1 cellular context compared by ENCODE assay signal in the genomic region with DNA sequence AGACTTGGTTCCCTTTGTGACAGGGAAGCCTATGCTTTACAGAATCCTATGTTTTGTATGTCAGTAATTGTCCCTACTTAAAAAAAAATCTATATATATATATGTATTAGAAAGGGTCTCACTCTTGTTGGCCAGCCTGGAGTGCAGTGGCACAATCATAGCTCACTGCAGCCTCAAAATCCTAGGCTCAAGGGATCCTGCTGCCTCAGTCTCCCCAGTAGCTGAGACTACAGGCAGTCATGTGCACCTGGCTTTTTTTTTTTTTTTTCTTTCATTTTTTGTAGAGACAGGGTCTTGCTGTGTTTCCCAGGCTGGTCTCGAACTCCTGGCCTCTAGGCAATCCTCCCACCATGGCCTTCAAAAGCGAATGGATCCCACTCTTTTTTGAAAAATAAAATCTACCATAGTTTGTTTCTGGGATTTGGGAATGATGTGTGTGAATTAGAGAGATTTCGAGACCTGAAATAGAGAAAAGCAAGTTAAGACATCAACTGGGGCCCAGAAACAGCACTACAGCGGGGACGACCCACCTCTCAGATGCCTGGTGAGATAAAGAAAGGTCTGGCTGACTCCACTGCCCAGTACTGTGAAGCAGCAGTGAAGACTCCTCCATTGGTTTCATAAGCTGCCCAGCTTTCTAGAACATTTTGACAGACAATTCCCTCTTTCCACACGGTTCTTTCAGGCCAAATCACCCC.
TF ChIP-seq lines count a peak whose summit lies in the region.

No MANE protein-coding gene starts in this region.

TF ChIP-seq in HepG2, 621 proteins besides CTCF, POLR2A, EP300 and RAD21 (continues in another document):
- TF ChIP-seq, protein P1, sequence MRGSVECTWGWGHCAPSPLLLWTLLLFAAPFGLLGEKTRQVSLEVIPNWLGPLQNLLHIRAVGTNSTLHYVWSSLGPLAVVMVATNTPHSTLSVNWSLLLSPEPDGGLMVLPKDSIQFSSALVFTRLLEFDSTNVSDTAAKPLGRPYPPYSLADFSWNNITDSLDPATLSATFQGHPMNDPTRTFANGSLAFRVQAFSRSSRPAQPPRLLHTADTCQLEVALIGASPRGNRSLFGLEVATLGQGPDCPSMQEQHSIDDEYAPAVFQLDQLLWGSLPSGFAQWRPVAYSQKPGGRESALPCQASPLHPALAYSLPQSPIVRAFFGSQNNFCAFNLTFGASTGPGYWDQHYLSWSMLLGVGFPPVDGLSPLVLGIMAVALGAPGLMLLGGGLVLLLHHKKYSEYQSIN (CRISPR knock-in tag; IDR thresholded peaks at IDR 0.05; ENCODE audit: borderline replicate concordance) = no peak
- TF ChIP-seq, protein P2, sequence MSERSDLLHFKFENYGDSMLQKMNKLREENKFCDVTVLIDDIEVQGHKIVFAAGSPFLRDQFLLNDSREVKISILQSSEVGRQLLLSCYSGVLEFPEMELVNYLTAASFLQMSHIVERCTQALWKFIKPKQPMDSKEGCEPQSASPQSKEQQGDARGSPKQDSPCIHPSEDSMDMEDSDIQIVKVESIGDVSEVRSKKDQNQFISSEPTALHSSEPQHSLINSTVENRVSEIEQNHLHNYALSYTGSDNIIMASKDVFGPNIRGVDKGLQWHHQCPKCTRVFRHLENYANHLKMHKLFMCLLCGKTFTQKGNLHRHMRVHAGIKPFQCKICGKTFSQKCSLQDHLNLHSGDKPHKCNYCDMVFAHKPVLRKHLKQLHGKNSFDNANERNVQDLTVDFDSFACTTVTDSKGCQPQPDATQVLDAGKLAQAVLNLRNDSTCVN (CRISPR knock-in tag; IDR thresholded peaks at IDR 0.05; ENCODE audit: borderline replicate concordance) = no peak
- TF ChIP-seq, protein P3, sequence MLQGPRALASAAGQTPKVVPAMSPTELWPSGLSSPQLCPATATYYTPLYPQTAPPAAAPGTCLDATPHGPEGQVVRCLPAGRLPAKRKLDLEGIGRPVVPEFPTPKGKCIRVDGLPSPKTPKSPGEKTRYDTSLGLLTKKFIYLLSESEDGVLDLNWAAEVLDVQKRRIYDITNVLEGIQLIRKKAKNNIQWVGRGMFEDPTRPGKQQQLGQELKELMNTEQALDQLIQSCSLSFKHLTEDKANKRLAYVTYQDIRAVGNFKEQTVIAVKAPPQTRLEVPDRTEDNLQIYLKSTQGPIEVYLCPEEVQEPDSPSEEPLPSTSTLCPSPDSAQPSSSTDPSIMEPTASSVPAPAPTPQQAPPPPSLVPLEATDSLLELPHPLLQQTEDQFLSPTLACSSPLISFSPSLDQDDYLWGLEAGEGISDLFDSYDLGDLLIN (CRISPR knock-in tag; IDR thresholded peaks at IDR 0.05; ENCODE audit: borderline replicate concordance) = no peak
- TF ChIP-seq ZBTB1 (CRISPR knock-in tag; IDR thresholded peaks at IDR 0.05; ENCODE audit: borderline replicate concordance) = no peak
- TF ChIP-seq, protein P4, sequence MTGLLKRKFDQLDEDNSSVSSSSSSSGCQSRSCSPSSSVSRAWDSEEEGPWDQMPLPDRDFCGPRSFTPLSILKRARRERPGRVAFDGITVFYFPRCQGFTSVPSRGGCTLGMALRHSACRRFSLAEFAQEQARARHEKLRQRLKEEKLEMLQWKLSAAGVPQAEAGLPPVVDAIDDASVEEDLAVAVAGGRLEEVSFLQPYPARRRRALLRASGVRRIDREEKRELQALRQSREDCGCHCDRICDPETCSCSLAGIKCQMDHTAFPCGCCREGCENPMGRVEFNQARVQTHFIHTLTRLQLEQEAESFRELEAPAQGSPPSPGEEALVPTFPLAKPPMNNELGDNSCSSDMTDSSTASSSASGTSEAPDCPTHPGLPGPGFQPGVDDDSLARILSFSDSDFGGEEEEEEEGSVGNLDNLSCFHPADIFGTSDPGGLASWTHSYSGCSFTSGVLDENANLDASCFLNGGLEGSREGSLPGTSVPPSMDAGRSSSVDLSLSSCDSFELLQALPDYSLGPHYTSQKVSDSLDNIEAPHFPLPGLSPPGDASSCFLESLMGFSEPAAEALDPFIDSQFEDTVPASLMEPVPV (CRISPR knock-in tag; IDR thresholded peaks at IDR 0.05) = 0 out of 2 replicates have a peak, but pooled peaks have one; percentile 6
- no peak for TF ChIP-seq CENPT (CRISPR knock-in tag; IDR thresholded peaks at IDR 0.05; ENCODE audit: low read depth)
- TF ChIP-seq, protein P5, sequence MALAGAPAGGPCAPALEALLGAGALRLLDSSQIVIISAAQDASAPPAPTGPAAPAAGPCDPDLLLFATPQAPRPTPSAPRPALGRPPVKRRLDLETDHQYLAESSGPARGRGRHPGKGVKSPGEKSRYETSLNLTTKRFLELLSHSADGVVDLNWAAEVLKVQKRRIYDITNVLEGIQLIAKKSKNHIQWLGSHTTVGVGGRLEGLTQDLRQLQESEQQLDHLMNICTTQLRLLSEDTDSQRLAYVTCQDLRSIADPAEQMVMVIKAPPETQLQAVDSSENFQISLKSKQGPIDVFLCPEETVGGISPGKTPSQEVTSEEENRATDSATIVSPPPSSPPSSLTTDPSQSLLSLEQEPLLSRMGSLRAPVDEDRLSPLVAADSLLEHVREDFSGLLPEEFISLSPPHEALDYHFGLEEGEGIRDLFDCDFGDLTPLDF (CRISPR knock-in tag; IDR thresholded peaks at IDR 0.05) = no peak
- no peak for TF ChIP-seq ZNF234 (CRISPR knock-in tag; conservative IDR thresholded peaks at IDR 0.05)
- TF ChIP-seq RXRB (CRISPR knock-in tag; IDR thresholded peaks at IDR 0.05; ENCODE audit: borderline replicate concordance) = no peak
- TF ChIP-seq, protein P6, sequence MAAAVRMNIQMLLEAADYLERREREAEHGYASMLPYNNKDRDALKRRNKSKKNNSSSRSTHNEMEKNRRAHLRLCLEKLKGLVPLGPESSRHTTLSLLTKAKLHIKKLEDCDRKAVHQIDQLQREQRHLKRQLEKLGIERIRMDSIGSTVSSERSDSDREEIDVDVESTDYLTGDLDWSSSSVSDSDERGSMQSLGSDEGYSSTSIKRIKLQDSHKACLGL (CRISPR knock-in tag; IDR thresholded peaks at IDR 0.05) = no peak
- TF ChIP-seq PPARG (CRISPR knock-in tag; conservative IDR thresholded peaks at IDR 0.05) = no peak
- TF ChIP-seq ZSCAN20 (CRISPR knock-in tag; IDR thresholded peaks at IDR 0.05; ENCODE audit: borderline replicate concordance) = no peak
- 0 out of 2 replicates have a peak, but pooled peaks have one; percentile 7 for TF ChIP-seq SMAD3 (CRISPR knock-in tag; IDR thresholded peaks at IDR 0.05)
- TF ChIP-seq CBFB (CRISPR knock-in tag; IDR thresholded peaks at IDR 0.05) = no peak
- peak; percentile 37; the same call in 1 of the 2 replicates for TF ChIP-seq NAIF1 (CRISPR knock-in tag; IDR thresholded peaks at IDR 0.05; ENCODE audit: borderline replicate concordance)
- no peak for TF ChIP-seq ZNF232 (CRISPR knock-in tag; IDR thresholded peaks at IDR 0.05; ENCODE audit: borderline replicate concordance)
- 0 out of 2 replicates have a peak, but pooled peaks have one; percentile 11 for TF ChIP-seq KMT2A (CRISPR knock-in tag; IDR thresholded peaks at IDR 0.05)
- TF ChIP-seq, protein P7, sequence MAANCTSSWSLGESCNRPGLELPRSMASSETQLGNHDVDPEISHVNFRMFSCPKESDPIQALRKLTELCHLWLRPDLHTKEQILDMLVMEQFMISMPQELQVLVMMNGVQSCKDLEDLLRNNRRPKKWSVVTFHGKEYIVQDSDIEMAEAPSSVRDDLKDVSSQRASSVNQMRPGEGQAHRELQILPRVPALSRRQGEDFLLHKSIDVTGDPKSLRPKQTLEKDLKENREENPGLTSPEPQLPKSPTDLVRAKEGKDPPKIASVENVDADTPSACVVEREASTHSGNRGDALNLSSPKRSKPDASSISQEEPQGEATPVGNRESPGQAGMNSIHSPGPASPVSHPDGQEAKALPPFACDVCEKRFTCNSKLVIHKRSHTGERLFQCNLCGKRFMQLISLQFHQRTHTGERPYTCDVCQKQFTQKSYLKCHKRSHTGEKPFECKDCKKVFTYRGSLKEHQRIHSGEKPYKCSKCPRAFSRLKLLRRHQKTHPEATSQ (CRISPR knock-in tag; IDR thresholded peaks at IDR 0.05; ENCODE audit: borderline replicate concordance) = no peak
- no peak for TF ChIP-seq NFYC (CRISPR knock-in tag; IDR thresholded peaks at IDR 0.05)
- no peak for TF ChIP-seq ZNF354B (CRISPR knock-in tag; IDR thresholded peaks at IDR 0.05)
- TF ChIP-seq, protein P8, sequence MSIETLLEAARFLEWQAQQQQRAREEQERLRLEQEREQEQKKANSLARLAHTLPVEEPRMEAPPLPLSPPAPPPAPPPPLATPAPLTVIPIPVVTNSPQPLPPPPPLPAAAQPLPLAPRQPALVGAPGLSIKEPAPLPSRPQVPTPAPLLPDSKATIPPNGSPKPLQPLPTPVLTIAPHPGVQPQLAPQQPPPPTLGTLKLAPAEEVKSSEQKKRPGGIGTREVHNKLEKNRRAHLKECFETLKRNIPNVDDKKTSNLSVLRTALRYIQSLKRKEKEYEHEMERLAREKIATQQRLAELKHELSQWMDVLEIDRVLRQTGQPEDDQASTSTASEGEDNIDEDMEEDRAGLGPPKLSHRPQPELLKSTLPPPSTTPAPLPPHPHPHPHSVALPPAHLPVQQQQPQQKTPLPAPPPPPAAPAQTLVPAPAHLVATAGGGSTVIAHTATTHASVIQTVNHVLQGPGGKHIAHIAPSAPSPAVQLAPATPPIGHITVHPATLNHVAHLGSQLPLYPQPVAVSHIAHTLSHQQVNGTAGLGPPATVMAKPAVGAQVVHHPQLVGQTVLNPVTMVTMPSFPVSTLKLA (IDR thresholded peaks at IDR 0.05) = no peak
- TF ChIP-seq FOXM1 (CRISPR knock-in tag; IDR thresholded peaks at IDR 0.05) = no peak
- TF ChIP-seq, protein P9, sequence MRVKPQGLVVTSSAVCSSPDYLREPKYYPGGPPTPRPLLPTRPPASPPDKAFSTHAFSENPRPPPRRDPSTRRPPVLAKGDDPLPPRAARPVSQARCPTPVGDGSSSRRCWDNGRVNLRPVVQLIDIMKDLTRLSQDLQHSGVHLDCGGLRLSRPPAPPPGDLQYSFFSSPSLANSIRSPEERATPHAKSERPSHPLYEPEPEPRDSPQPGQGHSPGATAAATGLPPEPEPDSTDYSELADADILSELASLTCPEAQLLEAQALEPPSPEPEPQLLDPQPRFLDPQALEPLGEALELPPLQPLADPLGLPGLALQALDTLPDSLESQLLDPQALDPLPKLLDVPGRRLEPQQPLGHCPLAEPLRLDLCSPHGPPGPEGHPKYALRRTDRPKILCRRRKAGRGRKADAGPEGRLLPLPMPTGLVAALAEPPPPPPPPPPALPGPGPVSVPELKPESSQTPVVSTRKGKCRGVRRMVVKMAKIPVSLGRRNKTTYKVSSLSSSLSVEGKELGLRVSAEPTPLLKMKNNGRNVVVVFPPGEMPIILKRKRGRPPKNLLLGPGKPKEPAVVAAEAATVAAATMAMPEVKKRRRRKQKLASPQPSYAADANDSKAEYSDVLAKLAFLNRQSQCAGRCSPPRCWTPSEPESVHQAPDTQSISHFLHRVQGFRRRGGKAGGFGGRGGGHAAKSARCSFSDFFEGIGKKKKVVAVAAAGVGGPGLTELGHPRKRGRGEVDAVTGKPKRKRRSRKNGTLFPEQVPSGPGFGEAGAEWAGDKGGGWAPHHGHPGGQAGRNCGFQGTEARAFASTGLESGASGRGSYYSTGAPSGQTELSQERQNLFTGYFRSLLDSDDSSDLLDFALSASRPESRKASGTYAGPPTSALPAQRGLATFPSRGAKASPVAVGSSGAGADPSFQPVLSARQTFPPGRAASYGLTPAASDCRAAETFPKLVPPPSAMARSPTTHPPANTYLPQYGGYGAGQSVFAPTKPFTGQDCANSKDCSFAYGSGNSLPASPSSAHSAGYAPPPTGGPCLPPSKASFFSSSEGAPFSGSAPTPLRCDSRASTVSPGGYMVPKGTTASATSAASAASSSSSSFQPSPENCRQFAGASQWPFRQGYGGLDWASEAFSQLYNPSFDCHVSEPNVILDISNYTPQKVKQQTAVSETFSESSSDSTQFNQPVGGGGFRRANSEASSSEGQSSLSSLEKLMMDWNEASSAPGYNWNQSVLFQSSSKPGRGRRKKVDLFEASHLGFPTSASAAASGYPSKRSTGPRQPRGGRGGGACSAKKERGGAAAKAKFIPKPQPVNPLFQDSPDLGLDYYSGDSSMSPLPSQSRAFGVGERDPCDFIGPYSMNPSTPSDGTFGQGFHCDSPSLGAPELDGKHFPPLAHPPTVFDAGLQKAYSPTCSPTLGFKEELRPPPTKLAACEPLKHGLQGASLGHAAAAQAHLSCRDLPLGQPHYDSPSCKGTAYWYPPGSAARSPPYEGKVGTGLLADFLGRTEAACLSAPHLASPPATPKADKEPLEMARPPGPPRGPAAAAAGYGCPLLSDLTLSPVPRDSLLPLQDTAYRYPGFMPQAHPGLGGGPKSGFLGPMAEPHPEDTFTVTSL (CRISPR knock-in tag; IDR thresholded peaks at IDR 0.05; ENCODE audit: borderline replicate concordance) = 0 out of 2 replicates have a peak, but pooled peaks have one; percentile 7
- TF ChIP-seq, protein P10, sequence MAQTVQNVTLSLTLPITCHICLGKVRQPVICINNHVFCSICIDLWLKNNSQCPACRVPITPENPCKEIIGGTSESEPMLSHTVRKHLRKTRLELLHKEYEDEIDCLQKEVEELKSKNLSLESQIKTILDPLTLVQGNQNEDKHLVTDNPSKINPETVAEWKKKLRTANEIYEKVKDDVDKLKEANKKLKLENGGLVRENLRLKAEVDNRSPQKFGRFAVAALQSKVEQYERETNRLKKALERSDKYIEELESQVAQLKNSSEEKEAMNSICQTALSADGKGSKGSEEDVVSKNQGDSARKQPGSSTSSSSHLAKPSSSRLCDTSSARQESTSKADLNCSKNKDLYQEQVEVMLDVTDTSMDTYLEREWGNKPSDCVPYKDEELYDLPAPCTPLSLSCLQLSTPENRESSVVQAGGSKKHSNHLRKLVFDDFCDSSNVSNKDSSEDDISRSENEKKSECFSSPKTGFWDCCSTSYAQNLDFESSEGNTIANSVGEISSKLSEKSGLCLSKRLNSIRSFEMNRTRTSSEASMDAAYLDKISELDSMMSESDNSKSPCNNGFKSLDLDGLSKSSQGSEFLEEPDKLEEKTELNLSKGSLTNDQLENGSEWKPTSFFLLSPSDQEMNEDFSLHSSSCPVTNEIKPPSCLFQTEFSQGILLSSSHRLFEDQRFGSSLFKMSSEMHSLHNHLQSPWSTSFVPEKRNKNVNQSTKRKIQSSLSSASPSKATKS (CRISPR knock-in tag; IDR thresholded peaks at IDR 0.05) = 0 out of 2 replicates have a peak, but pooled peaks have one; percentile 64
- TF ChIP-seq, protein P11, sequence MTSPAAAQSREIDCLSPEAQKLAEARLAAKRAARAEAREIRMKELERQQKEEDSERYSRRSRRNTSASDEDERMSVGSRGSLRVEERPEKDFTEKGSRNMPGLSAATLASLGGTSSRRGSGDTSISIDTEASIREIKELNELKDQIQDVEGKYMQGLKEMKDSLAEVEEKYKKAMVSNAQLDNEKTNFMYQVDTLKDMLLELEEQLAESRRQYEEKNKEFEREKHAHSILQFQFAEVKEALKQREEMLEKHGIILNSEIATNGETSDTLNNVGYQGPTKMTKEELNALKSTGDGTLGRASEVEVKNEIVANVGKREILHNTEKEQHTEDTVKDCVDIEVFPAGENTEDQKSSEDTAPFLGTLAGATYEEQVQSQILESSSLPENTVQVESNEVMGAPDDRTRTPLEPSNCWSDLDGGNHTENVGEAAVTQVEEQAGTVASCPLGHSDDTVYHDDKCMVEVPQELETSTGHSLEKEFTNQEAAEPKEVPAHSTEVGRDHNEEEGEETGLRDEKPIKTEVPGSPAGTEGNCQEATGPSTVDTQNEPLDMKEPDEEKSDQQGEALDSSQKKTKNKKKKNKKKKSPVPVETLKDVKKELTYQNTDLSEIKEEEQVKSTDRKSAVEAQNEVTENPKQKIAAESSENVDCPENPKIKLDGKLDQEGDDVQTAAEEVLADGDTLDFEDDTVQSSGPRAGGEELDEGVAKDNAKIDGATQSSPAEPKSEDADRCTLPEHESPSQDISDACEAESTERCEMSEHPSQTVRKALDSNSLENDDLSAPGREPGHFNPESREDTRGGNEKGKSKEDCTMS (CRISPR knock-in tag; conservative IDR thresholded peaks at IDR 0.05) = no peak
- no peak for TF ChIP-seq ZSCAN25 (CRISPR knock-in tag; IDR thresholded peaks at IDR 0.05)
- TF ChIP-seq ZNF615 (CRISPR knock-in tag; IDR thresholded peaks at IDR 0.05; ENCODE audit: borderline replicate concordance) = peak; percentile 49; the same call in 1 of the 2 replicates
- TF ChIP-seq MEIS1 (CRISPR knock-in tag; IDR thresholded peaks at IDR 0.05; ENCODE audit: borderline replicate concordance) = no peak
